1 cellular context compared by ENCODE assay signal in the genomic region with DNA sequence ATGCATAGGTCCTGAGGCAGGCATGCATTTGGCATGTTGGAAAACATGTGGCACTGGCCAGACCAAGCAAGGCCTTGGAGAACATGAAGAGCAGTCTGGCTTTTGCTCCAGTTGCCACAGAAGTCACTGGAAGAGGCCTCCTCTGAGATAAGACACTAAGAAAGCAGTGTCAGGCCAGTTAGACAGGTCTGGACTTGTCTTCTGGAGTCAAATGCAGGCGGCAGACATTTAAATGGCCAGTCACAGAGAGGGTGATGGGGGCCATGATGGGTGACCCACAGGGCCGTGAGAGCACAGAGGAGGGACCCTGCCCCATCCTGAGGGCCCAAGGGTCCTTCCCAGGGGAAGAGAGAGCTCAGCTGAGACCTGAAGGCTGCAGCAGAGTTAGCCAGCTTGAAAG.
TF ChIP-seq lines count a peak whose summit lies in the region.

No MANE protein-coding gene starts in this region.

TF ChIP-seq in H1, 55 proteins besides CTCF, POLR2A, EP300 and RAD21:
- no peak for TF ChIP-seq CHD1 (IDR thresholded peaks at IDR 0.05; ENCODE audit: low read depth, low read length)
- TF ChIP-seq NRF1 (IDR thresholded peaks at IDR 0.05; ENCODE audit: low read depth, low read length): no peak
- TF ChIP-seq POU5F1 (IDR thresholded peaks at IDR 0.05; ENCODE audit: low read depth, low read length): no peak
- no peak for TF ChIP-seq CTBP2 (IDR thresholded peaks at IDR 0.05; ENCODE audit: borderline replicate concordance, insufficient read depth, insufficient read length, low read length)
- no peak for TF ChIP-seq KDM4A (IDR thresholded peaks at IDR 0.05; ENCODE audit: low read depth, low read length, severe bottlenecking)
- TF ChIP-seq JUN (IDR thresholded peaks at IDR 0.05; ENCODE audit: low read depth, low read length): no peak
- no peak for TF ChIP-seq SP1 (IDR thresholded peaks at IDR 0.05; ENCODE audit: low read depth, low read length)
- no peak for TF ChIP-seq RFX5 (IDR thresholded peaks at IDR 0.05; ENCODE audit: borderline replicate concordance, low read depth, low read length)
- TF ChIP-seq, protein P1, sequence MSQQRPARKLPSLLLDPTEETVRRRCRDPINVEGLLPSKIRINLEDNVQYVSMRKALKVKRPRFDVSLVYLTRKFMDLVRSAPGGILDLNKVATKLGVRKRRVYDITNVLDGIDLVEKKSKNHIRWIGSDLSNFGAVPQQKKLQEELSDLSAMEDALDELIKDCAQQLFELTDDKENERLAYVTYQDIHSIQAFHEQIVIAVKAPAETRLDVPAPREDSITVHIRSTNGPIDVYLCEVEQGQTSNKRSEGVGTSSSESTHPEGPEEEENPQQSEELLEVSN (IDR thresholded peaks at IDR 0.05): no peak
- TF ChIP-seq HDAC6 (IDR thresholded peaks at IDR 0.05; ENCODE audit: low read depth, low read length): no peak
- TF ChIP-seq ZNF274 (IDR thresholded peaks at IDR 0.05; ENCODE audit: borderline replicate concordance, extremely low read depth, low read length): no peak
- no peak for TF ChIP-seq HDAC2 (IDR thresholded peaks at IDR 0.05; ENCODE audit: borderline replicate concordance in 1 of 2, low read depth in 2 of 2, low read length in 2 of 2)
- TF ChIP-seq SP4 (IDR thresholded peaks at IDR 0.05; ENCODE audit: low read length): no peak
